In genomic region chr19:3511506-3512251, GRCh38 we compare ENCODE assay signal across 21 cellular contexts. TPM values are rescaled to one million over a fixed set of nuclear protein-coding genes. Genes with fewer than 3 reads are reported as not detected.
DNase-seq lines count a peak whose midpoint lies in the region; ATAC-seq, FAIRE-seq and TF ChIP-seq lines count a peak whose summit lies in the region.
"Had no signal": no experiment of that assay in that cellular context is flagged by ENCODE, and none has a peak within 500 bp of the region (broad histone marks: within the 10 kb centered on the region; RNA-seq: fewer than 3 reads in every experiment).

No MANE protein-coding gene starts in this region.

- H3K36me3 ChIP-seq in IMR-90 (ENCODE audit: control insufficient read depth, insufficient read depth, low read length), result peaks cover 13% of the 10 kb centered on the region
- peaks cover 38% of the 10 kb centered on the region; the same call in 2 of the 3 replicates for H3K36me3 ChIP-seq in K562 (ENCODE audit: control insufficient read depth, insufficient read depth, low read length)

- TF ChIP-seq EP300 in K562 (IDR thresholded peaks at IDR 0.05; ENCODE audit: low read length), result no peak

- intact Hi-C loops in IMR-90 (cut with micrococcal nuclease), result no loop called here
- intact Hi-C loops in K562 (cut with micrococcal nuclease), result no loop called here

- in situ Hi-C loops in IMR-90 (cut with MboI; ENCODE audit: low sequenced_read_pairs) (no loop called here), K562 (cut with MboI) (no loop called here)

- H3K56ac ChIP-seq in IMR-90 (ENCODE audit: extremely low read depth, insufficient read depth, low read length), result no peak overlapping the region

- no peak overlapping the region for H3K27ac Mint-ChIP-seq in nephron progenitor cell
- H3K27ac Mint-ChIP-seq: CD8-positive, alpha-beta T cell had no signal

- no peak overlapping the region for H2AFZ ChIP-seq in IMR-90 (replicated peaks; ENCODE audit: low read length, poor library complexity)
- no peak overlapping the region for H2AFZ ChIP-seq in K562 (ENCODE audit: low read depth, low read length)

- peaks cover 3% of the 10 kb centered on the region for H3K27me3 Mint-ChIP-seq in nephron progenitor cell (ENCODE audit: low read depth, poor library complexity)

- no peak overlapping the region for H4K8ac ChIP-seq in IMR-90 (ENCODE audit: low read depth in 2 of 2, low read length in 2 of 2)

- POLR2A ChIA-PET in IMR-90 (lab: Charles Lee; ENCODE audit: unreplicated experiment) (no interaction called here), K562 (lab: Yijun Ruan, JAX) (interaction anchor here (0.6 to 1.8 kb wide), 3 partner anchors 9 to 149 kb away, joined by 4 to 7 read pairs (median 4); no protein-coding TSS in a partner anchor)

- H3K27me3 ChIP-seq in IMR-90 (ENCODE audit: control insufficient read depth, insufficient read depth, low read length), result no peaks in the 10 kb centered on the region
- H3K27me3 ChIP-seq in K562 (ENCODE audit: control insufficient read depth in 2 of 2, insufficient read depth in 2 of 2, low read length in 2 of 2), result no peaks in the 10 kb centered on the region
- H3K27me3 ChIP-seq: BE2C, Peyer's patch had no signal

- H3K4me1 ChIP-seq in IMR-90 (ENCODE audit: control insufficient read depth, insufficient read depth, low read length) (peaks cover 28% of the 10 kb centered on the region), K562 (replicated peaks in 1 of 2; ENCODE audit: control insufficient read depth in 2 of 2, insufficient read depth in 2 of 2, low read length in 2 of 2) (peaks cover 11 to 85% of the 10 kb centered on the region in 2 experiments; a peak in 4 of 5 replicates)
- H3K4me1 ChIP-seq: BE2C had no signal

- no peak overlapping the region for H3K27ac ChIP-seq in IMR-90 (ENCODE audit: insufficient read depth, low read length)
- no peak overlapping the region for H3K27ac ChIP-seq in K562 (ENCODE audit: extremely low read depth, low read depth, low read length)
- H3K27ac ChIP-seq: Peyer's patch, SK-N-MC had no signal

- H3K9me3 Mint-ChIP-seq in nephron progenitor cell, result no peaks in the 10 kb centered on the region
- H3K9me3 Mint-ChIP-seq: CD8-positive, alpha-beta T cell had no signal

- H3K23ac ChIP-seq in IMR-90 (ENCODE audit: low read depth, low read length), result no peak overlapping the region

- no peak overlapping the region for H2BK20ac ChIP-seq in IMR-90 (ENCODE audit: low read depth, low read length)

- H2BK120ac ChIP-seq in IMR-90 (ENCODE audit: low read depth, low read length), result no peak overlapping the region

- BruUV-seq in IMR-90 (replicated peaks; lab: Mats Ljungman, UMichigan) (no TSS peak), K562 (replicated peaks; lab: Mats Ljungman, UMichigan) (no TSS peak)

- no peak for DNase-seq in IMR-90
- no peak for DNase-seq in K562 (ENCODE audit: extremely low read depth in 1 of 4, low spot score in 3 of 4)
- no peak for DNase-seq in nephron progenitor cell
- DNase-seq in activated effector memory CD4-positive, alpha-beta T cell treated with anti-CD3 and anti-CD28 coated beads, Interleukin-2, amount 50 U/mL, for 16 hours, result no peak
- DNase-seq in GM03348 (ENCODE audit: low spot score), result no peak
- DNase-seq: BE2C, Calu3, GF-D8, GOT3, NCI-H1092 treated with DMSO at 0.1 percent for 48 hours, NCI-H2081, NCI-H2171 treated with DMSO at 0.1 percent for 48 hours, Peyer's patch, Right ventricle myocardium superior had no signal

- H4K91ac ChIP-seq in IMR-90 (ENCODE audit: insufficient read depth, low read depth, low read length), result no peak overlapping the region

- H3K4ac ChIP-seq in IMR-90 (ENCODE audit: low read depth, low read length), result no peak overlapping the region

- no peak overlapping the region for H3K18ac ChIP-seq in IMR-90 (ENCODE audit: low read depth, low read length)

- H2BK15ac ChIP-seq in IMR-90 (ENCODE audit: low read depth, low read length), result no peak overlapping the region

- peak overlapping the region; percentile 58 for H3K4me3 Mint-ChIP-seq in nephron progenitor cell
- H3K4me3 Mint-ChIP-seq: CD8-positive, alpha-beta T cell had no signal

- H4K20me1 ChIP-seq in IMR-90 (ENCODE audit: insufficient read depth, low read length) (peaks cover 95% of the 10 kb centered on the region), K562 (replicated peaks; ENCODE audit: control insufficient read depth, insufficient read depth, low read length) (peaks cover 69% of the 10 kb centered on the region)

- dilution Hi-C loops in IMR-90 (cut with HindIII; ENCODE audit: low sequenced_read_pairs, unreplicated experiment), result no loop called here

- H3K36me3 Mint-ChIP-seq in nephron progenitor cell (ENCODE audit: low read depth), result peaks cover 13% of the 10 kb centered on the region

- H3K9ac ChIP-seq in IMR-90 (ENCODE audit: low read depth, low read length) (no peak overlapping the region), K562 (ENCODE audit: insufficient read depth in 1 of 2, low read depth in 2 of 2, low read length in 2 of 2) (peak overlapping the region in 1 of 2 experiments; percentile 17; a peak in 1 of 4 replicates)

- H2BK5ac ChIP-seq in IMR-90 (ENCODE audit: low read depth, low read length, poor library complexity, severe bottlenecking), result no peak overlapping the region

- H3K4me1 Mint-ChIP-seq in nephron progenitor cell, result peaks cover 81% of the 10 kb centered on the region

- peaks cover 91% of the 10 kb centered on the region for H3K79me2 ChIP-seq in K562 (ENCODE audit: control insufficient read depth, insufficient read depth, low read length)

- TF ChIP-seq POLR2A in IMR-90 (IDR thresholded peaks at IDR 0.05; ENCODE audit: low read depth, low read length) (no peak), K562 (conservative IDR thresholded peaks at IDR 0.05) (no peak)

- peaks cover 3 to 96% of the 10 kb centered on the region in 2 experiments; a peak in 3 of 4 replicates for H3K79me1 ChIP-seq in IMR-90 (ENCODE audit: low read depth in 1 of 2, low read length in 2 of 2)

- H3K9me3 ChIP-seq in IMR-90 (ENCODE audit: control insufficient read depth, insufficient read depth, low read length) (no peaks in the 10 kb centered on the region), K562 (replicated peaks; ENCODE audit: control insufficient read depth, insufficient read depth, low read depth, low read length) (no peaks in the 10 kb centered on the region)
- H3K9me3 ChIP-seq: BE2C, Peyer's patch had no signal

- TF ChIP-seq RAD21 in IMR-90 (IDR thresholded peaks at IDR 0.05; ENCODE audit: low read length) (no peak), K562 (CRISPR knock-in tag; conservative IDR thresholded peaks at IDR 0.05 in 1 of 2, IDR thresholded peaks at IDR 0.05 in 1 of 2) (no peak)

- no peak for ATAC-seq in IMR-90 (ENCODE audit: low read depth)
- ATAC-seq in K562, result no peak
- no peak for ATAC-seq in GM18858 (IDR thresholded peaks at IDR 0.05; ENCODE audit: unreplicated experiment)
- ATAC-seq: CD8-positive, alpha-beta T cell had no signal

- no peak overlapping the region for H3K14ac ChIP-seq in IMR-90 (replicated peaks; ENCODE audit: low read depth, low read length)

- no peak overlapping the region for H2AK5ac ChIP-seq in IMR-90 (ENCODE audit: low read depth, low read length)

- H3K4me2 ChIP-seq in IMR-90 (ENCODE audit: low read depth, low read length) (no peak overlapping the region), K562 (ENCODE audit: insufficient read depth, low read length) (no peak overlapping the region)

- no peak overlapping the region for H3K4me3 ChIP-seq in IMR-90 (ENCODE audit: insufficient read depth, low read depth, low read length)
- H3K4me3 ChIP-seq in K562, result no peak overlapping the region
- H3K4me3 ChIP-seq: Peyer's patch, SK-N-MC had no signal

- 93% methylated on average over 17 of the region's 26 CpGs; no CpG with 5 or more reads in 1 of the 2 experiments for WGBS in IMR-90 (ENCODE audit: extremely low coverage in 2 of 2, insufficient read length in 1 of 2), 2 experiments
- 87% methylated on average over 26 of the region's 26 CpGs for WGBS in K562 (ENCODE audit: insufficient coverage, low coverage, missing lambda C conversion rate)

- FAIRE-seq in K562 (lab: Jason Lieb, UNC), result no peak
- FAIRE-seq: A204.1, GM12891, GM18507 had no signal

- H3K9me1 ChIP-seq in IMR-90 (ENCODE audit: insufficient read depth, low read length), result peaks cover 20% of the 10 kb centered on the region
- peaks cover 14% of the 10 kb centered on the region for H3K9me1 ChIP-seq in K562 (ENCODE audit: control insufficient read depth, insufficient read depth, low read length)

- CTCF ChIA-PET in IMR-90 (lab: Yijun Ruan, JAX) (no interaction called here), K562 (lab: Yijun Ruan, JAX; ENCODE audit: low intra/inter-chr PET ratio) (no interaction called here)

- no peak for TF ChIP-seq CTCF in IMR-90 (conservative IDR thresholded peaks at IDR 0.05; ENCODE audit: low read depth, low read length)
- TF ChIP-seq CTCF in K562 (IDR thresholded peaks at IDR 0.05 in 2 of 3, conservative IDR thresholded peaks at IDR 0.05 in 1 of 3; ENCODE audit: insufficient read depth in 2 of 3, low read depth in 1 of 3, low read length in 3 of 3), result no peak
- TF ChIP-seq CTCF in nephron progenitor cell (IDR thresholded peaks at IDR 0.05), result no peak

- H2AK9ac ChIP-seq in IMR-90 (replicated peaks; ENCODE audit: low read depth, low read length, poor library complexity), result peak overlapping the region; percentile 42

- no peak overlapping the region for H4K5ac ChIP-seq in IMR-90 (ENCODE audit: low read depth, low read length)

RNA-seq across cellular contexts. Expression of gene FZR1, which starts 5.6 kb away (rescaled TPM):
- total RNA-seq in IMR-90 (2012; rRNA removed) (21.5 and 24.4 TPM in 2 replicates), K562 (2014; rRNA removed) (24.1 and 42.2 TPM in 2 replicates), K562 (2014; rRNA removed; fragmentation: Illumina TruSeq; extraction: Trizol) (5.0 and 5.7 TPM in 2 replicates), K562 (2015; rRNA removed; fragmentation: Illumina TruSeq; extraction: Trizol) (18.0 and 22.3 TPM in 2 replicates), K562 (2021) (45.4 and 48.0 TPM in 2 replicates)
- polyA plus RNA-seq in IMR-90 (2012; rRNA removed) (47.8 and 56.3 TPM in 2 replicates), K562 (2011; rRNA removed) (22.2 and 37.4 TPM in 2 replicates), K562 (2014; fragmentation: Illumina TruSeq; extraction: Trizol) (21.6 and 40.6 TPM in 2 replicates), K562 (2014; fragmentation: Nextera tagmentation; extraction: Ambion mirVana) (under 1 TPM; 0.18 to 0.28 TPM), K562 (2014; rRNA removed) (23.6 and 30.6 TPM in 2 replicates)
- polyA plus RNA-seq in IMR-90 (2012; cell fraction: cytosol; rRNA removed), result 34.0 and 49.4 TPM in 2 replicates
- 57.9 and 195 TPM in 2 replicates for polyA plus RNA-seq in IMR-90 (2012; cell fraction: nucleus; rRNA removed; ENCODE audit: low replicate concordance)
- total RNA-seq in K562 (2011; cell fraction: chromatin; rRNA removed; ENCODE audit: low replicate concordance), result 50.6 and 186 TPM in 2 replicates
- total RNA-seq in K562 (2011; cell fraction: nucleolus; rRNA removed), result 95.1 and 105 TPM in 2 replicates
- 50.0 and 65.9 TPM in 2 replicates for total RNA-seq in K562 (2011; cell fraction: nucleoplasm; rRNA removed)
- 18.2 and 33.8 TPM in 2 replicates for polyA plus RNA-seq in K562 (2011; cell fraction: cytosol; rRNA removed)
- 112 and 152 TPM in 2 replicates for polyA plus RNA-seq in K562 (2011; cell fraction: nucleus; rRNA removed)
- polyA plus RNA-seq in K562 (2012), result 39.8 and 40.4 TPM in 2 replicates
- polyA minus RNA-seq in K562 (2011; rRNA and poly(A)+ RNA removed), result 6.9 and 8.2 TPM in 2 replicates
- 32.1 and 44.7 TPM in 2 replicates for polyA minus RNA-seq in K562 (2011; cell fraction: cytosol; rRNA and poly(A)+ RNA removed)
- polyA minus RNA-seq in K562 (2011; cell fraction: nucleus; rRNA and poly(A)+ RNA removed), result 18.8 and 33.2 TPM in 2 replicates

RNA-seq across cellular contexts. Expression of gene DOHH, which starts 11.2 kb away (rescaled TPM):
- 3.2 and 4.2 TPM in 2 replicates for total RNA-seq in IMR-90 (2012; rRNA removed)
- polyA plus RNA-seq in IMR-90 (2012; rRNA removed), result 9.2 and 13.6 TPM in 2 replicates
- polyA plus RNA-seq in IMR-90 (2012; cell fraction: cytosol; rRNA removed), result 19.8 and 19.9 TPM in 2 replicates
- 5.3 and 24.1 TPM in 2 replicates for polyA plus RNA-seq in IMR-90 (2012; cell fraction: nucleus; rRNA removed; ENCODE audit: low replicate concordance)
- 1.7 and 7.3 TPM in 2 replicates for total RNA-seq in K562 (2011; cell fraction: chromatin; rRNA removed; ENCODE audit: low replicate concordance)
- total RNA-seq in K562 (2011; cell fraction: nucleolus; rRNA removed), result 15.4 and 16.5 TPM in 2 replicates
- total RNA-seq in K562 (2011; cell fraction: nucleoplasm; rRNA removed), result 6.7 and 6.9 TPM in 2 replicates
- 47.2 and 58.7 TPM in 2 replicates for total RNA-seq in K562 (2014; rRNA removed)
- total RNA-seq in K562 (2014; rRNA removed; fragmentation: Illumina TruSeq; extraction: Trizol), result 1.1 and 1.8 TPM in 2 replicates
- 10.4 and 10.6 TPM in 2 replicates for total RNA-seq in K562 (2015; rRNA removed; fragmentation: Illumina TruSeq; extraction: Trizol)
- 21.4 and 31.0 TPM in 2 replicates for total RNA-seq in K562 (2021)
- 5.1 and 6.3 TPM in 2 replicates for polyA plus RNA-seq in K562 (2011; rRNA removed)
- 7.6 and 28.6 TPM in 2 replicates for polyA plus RNA-seq in K562 (2011; cell fraction: cytosol; rRNA removed)
- polyA plus RNA-seq in K562 (2011; cell fraction: nucleus; rRNA removed), result 4.8 and 12.7 TPM in 2 replicates
- polyA plus RNA-seq in K562 (2012), result 15.9 and 28.3 TPM in 2 replicates
- 1.2 and 8.2 TPM in 2 replicates for polyA plus RNA-seq in K562 (2014; fragmentation: Illumina TruSeq; extraction: Trizol)
- under 1 TPM; 0.14 to 0.15 TPM for polyA plus RNA-seq in K562 (2014; fragmentation: Nextera tagmentation; extraction: Ambion mirVana)
- polyA plus RNA-seq in K562 (2014; rRNA removed), result 31.2 and 32.8 TPM in 2 replicates
- polyA minus RNA-seq in K562 (2011; rRNA and poly(A)+ RNA removed), result 1.1 and 2.0 TPM in 2 replicates
- 10.9 and 15.2 TPM in 2 replicates for polyA minus RNA-seq in K562 (2011; cell fraction: cytosol; rRNA and poly(A)+ RNA removed)
- 5.5 and 6.3 TPM in 2 replicates for polyA minus RNA-seq in K562 (2011; cell fraction: nucleus; rRNA and poly(A)+ RNA removed)

RNA-seq across cellular contexts. Expression of gene TEKTIP1, which starts 27.3 kb away (rescaled TPM):
- total RNA-seq in IMR-90 (2012; rRNA removed) (not detected in 2 replicates), K562 (2014; rRNA removed) (not detected in 2 replicates), K562 (2014; rRNA removed; fragmentation: Illumina TruSeq; extraction: Trizol) (not detected in 2 replicates), K562 (2015; rRNA removed; fragmentation: Illumina TruSeq; extraction: Trizol) (0.26 TPM in 1 of 2 replicates, not detected in the other), K562 (2021) (0.29 and 0.66 TPM in 2 replicates)
- polyA plus RNA-seq in IMR-90 (2012; rRNA removed) (not detected in 2 replicates), K562 (2011; rRNA removed) (not detected in 2 replicates), K562 (2014; fragmentation: Illumina TruSeq; extraction: Trizol) (not detected in 2 replicates), K562 (2014; fragmentation: Nextera tagmentation; extraction: Ambion mirVana) (not detected), K562 (2014; rRNA removed) (not detected in 2 replicates)
- polyA plus RNA-seq in IMR-90 (2012; cell fraction: cytosol; rRNA removed), result not detected in 2 replicates
- 0.36 and 0.60 TPM in 2 replicates for polyA plus RNA-seq in IMR-90 (2012; cell fraction: nucleus; rRNA removed; ENCODE audit: low replicate concordance)
- total RNA-seq in K562 (2011; cell fraction: chromatin; rRNA removed; ENCODE audit: low replicate concordance), result not detected in 2 replicates
- total RNA-seq in K562 (2011; cell fraction: nucleolus; rRNA removed), result not detected in 2 replicates
- total RNA-seq in K562 (2011; cell fraction: nucleoplasm; rRNA removed), result not detected in 2 replicates
- polyA plus RNA-seq in K562 (2011; cell fraction: cytosol; rRNA removed), result not detected in 2 replicates
- polyA plus RNA-seq in K562 (2011; cell fraction: nucleus; rRNA removed), result 0.53 TPM in 1 of 2 replicates, not detected in the other
- 0.44 and 0.68 TPM in 2 replicates for polyA plus RNA-seq in K562 (2012)
- polyA minus RNA-seq in K562 (2011; rRNA and poly(A)+ RNA removed), result not detected in 2 replicates
- not detected in 2 replicates for polyA minus RNA-seq in K562 (2011; cell fraction: cytosol; rRNA and poly(A)+ RNA removed)
- polyA minus RNA-seq in K562 (2011; cell fraction: nucleus; rRNA and poly(A)+ RNA removed), result not detected in 2 replicates
- total RNA-seq: NCI-H460 had no signal

RNA-seq across cellular contexts. Expression of gene SMIM44, which starts 28.4 kb away (rescaled TPM):
- total RNA-seq in IMR-90 (2012; rRNA removed) (not detected in 2 replicates), K562 (2014; rRNA removed) (not detected in 2 replicates), K562 (2014; rRNA removed; fragmentation: Illumina TruSeq; extraction: Trizol) (not detected in 2 replicates), K562 (2015; rRNA removed; fragmentation: Illumina TruSeq; extraction: Trizol) (not detected in 2 replicates), K562 (2021) (not detected in 2 replicates)
- polyA plus RNA-seq in IMR-90 (2012; rRNA removed) (not detected in 2 replicates), K562 (2011; rRNA removed) (not detected in 2 replicates), K562 (2014; fragmentation: Illumina TruSeq; extraction: Trizol) (not detected in 2 replicates), K562 (2014; fragmentation: Nextera tagmentation; extraction: Ambion mirVana) (not detected), K562 (2014; rRNA removed) (not detected in 2 replicates)
- polyA plus RNA-seq in IMR-90 (2012; cell fraction: cytosol; rRNA removed), result not detected in 2 replicates
- not detected in 2 replicates for polyA plus RNA-seq in IMR-90 (2012; cell fraction: nucleus; rRNA removed; ENCODE audit: low replicate concordance)
- total RNA-seq in K562 (2011; cell fraction: chromatin; rRNA removed; ENCODE audit: low replicate concordance), result not detected in 2 replicates
- total RNA-seq in K562 (2011; cell fraction: nucleolus; rRNA removed), result not detected in 2 replicates
- not detected in 2 replicates for total RNA-seq in K562 (2011; cell fraction: nucleoplasm; rRNA removed)
- not detected in 2 replicates for polyA plus RNA-seq in K562 (2011; cell fraction: cytosol; rRNA removed)
- not detected in 2 replicates for polyA plus RNA-seq in K562 (2011; cell fraction: nucleus; rRNA removed)
- polyA plus RNA-seq in K562 (2012), result not detected in 2 replicates
- polyA minus RNA-seq in K562 (2011; rRNA and poly(A)+ RNA removed), result not detected in 2 replicates
- not detected in 2 replicates for polyA minus RNA-seq in K562 (2011; cell fraction: cytosol; rRNA and poly(A)+ RNA removed)
- not detected in 2 replicates for polyA minus RNA-seq in K562 (2011; cell fraction: nucleus; rRNA and poly(A)+ RNA removed)
- total RNA-seq: Calu3; CD8-positive, alpha-beta T cell; NCI-H460; Right ventricle myocardium superior had no signal

RNA-seq across cellular contexts. Expression of gene SMIM24, which starts 31.4 kb away (rescaled TPM):
- total RNA-seq in IMR-90 (2012; rRNA removed) (not detected in 2 replicates), K562 (2014; rRNA removed) (0.45 and 1.2 TPM in 2 replicates), K562 (2014; rRNA removed; fragmentation: Illumina TruSeq; extraction: Trizol) (0.73 and 1.1 TPM in 2 replicates), K562 (2015; rRNA removed; fragmentation: Illumina TruSeq; extraction: Trizol) (not detected in 2 replicates), K562 (2021) (1.1 and 1.4 TPM in 2 replicates)
- polyA plus RNA-seq in IMR-90 (2012; rRNA removed) (not detected in 2 replicates), K562 (2011; rRNA removed) (12.3 and 12.9 TPM in 2 replicates), K562 (2014; fragmentation: Illumina TruSeq; extraction: Trizol) (2.9 and 3.0 TPM in 2 replicates), K562 (2014; fragmentation: Nextera tagmentation; extraction: Ambion mirVana) (1 to 10 TPM in 1 of 2 experiments, under 1 TPM in 1; 0.86 to 1.8 TPM), K562 (2014; rRNA removed) (0.77 and 1.6 TPM in 2 replicates)
- 0.09 TPM in 1 of 2 replicates, not detected in the other for polyA plus RNA-seq in IMR-90 (2012; cell fraction: cytosol; rRNA removed)
- polyA plus RNA-seq in IMR-90 (2012; cell fraction: nucleus; rRNA removed; ENCODE audit: low replicate concordance), result not detected in 2 replicates
- total RNA-seq in K562 (2011; cell fraction: chromatin; rRNA removed; ENCODE audit: low replicate concordance), result 2.1 and 3.1 TPM in 2 replicates
- 3.2 and 3.8 TPM in 2 replicates for total RNA-seq in K562 (2011; cell fraction: nucleolus; rRNA removed)
- total RNA-seq in K562 (2011; cell fraction: nucleoplasm; rRNA removed), result 3.5 and 8.2 TPM in 2 replicates
- polyA plus RNA-seq in K562 (2011; cell fraction: cytosol; rRNA removed), result 9.2 and 18.1 TPM in 2 replicates
- 3.3 and 7.5 TPM in 2 replicates for polyA plus RNA-seq in K562 (2011; cell fraction: nucleus; rRNA removed)
- 2.3 and 5.3 TPM in 2 replicates for polyA plus RNA-seq in K562 (2012)
- polyA minus RNA-seq in K562 (2011; rRNA and poly(A)+ RNA removed), result 3.8 and 4.3 TPM in 2 replicates
- 2.2 and 5.2 TPM in 2 replicates for polyA minus RNA-seq in K562 (2011; cell fraction: cytosol; rRNA and poly(A)+ RNA removed)
- 1.7 TPM in 1 of 2 replicates, not detected in the other for polyA minus RNA-seq in K562 (2011; cell fraction: nucleus; rRNA and poly(A)+ RNA removed)
- total RNA-seq: NCI-H460, Right ventricle myocardium superior had no signal
